In genomic region chr4:25941441-25941840, GRCh38 we compare ENCODE assay signal across 20 cellular contexts. TPM values are rescaled to one million over a fixed set of nuclear protein-coding genes. Genes with fewer than 3 reads are reported as not detected.
A peak's percentile ranks its signal among the peaks of the same experiment; 100 is the strongest.
DNase-seq lines count a peak whose midpoint lies in the region; ATAC-seq and TF ChIP-seq lines count a peak whose summit lies in the region.
"Had no signal": no experiment of that assay in that cellular context is flagged by ENCODE, and none has a peak within 500 bp of the region (broad histone marks: within the 10 kb centered on the region; RNA-seq: fewer than 3 reads in every experiment).

No MANE protein-coding gene starts in this region.

- BruUV-seq in mammary epithelial cell (replicated peaks; lab: Mats Ljungman, UMichigan), result no TSS peak
- BruUV-seq in MCF 10A (replicated peaks; lab: Mats Ljungman, UMichigan), result no TSS peak
- BruUV-seq in IMR-90 (replicated peaks; lab: Mats Ljungman, UMichigan), result no TSS peak

- peaks cover 6% of the 10 kb centered on the region for H3K27me3 Mint-ChIP-seq in MCF 10A (ENCODE audit: insufficient read depth, unreplicated experiment)

- H3K9ac ChIP-seq in mammary epithelial cell (ENCODE audit: insufficient read depth, low read length) (no peak overlapping the region), IMR-90 (ENCODE audit: low read depth, low read length) (no peak overlapping the region)
- H3K9ac ChIP-seq: BLaER1, GM23248 had no signal

- H3K9me3 ChIP-seq in mammary epithelial cell (replicated peaks; ENCODE audit: insufficient read depth, low read length) (no peaks in the 10 kb centered on the region), IMR-90 (ENCODE audit: control insufficient read depth, insufficient read depth, low read length) (no peaks in the 10 kb centered on the region; the same call in 1 of the 2 replicates), sigmoid colon (peaks cover 0 to 2% (median 0%) of the 10 kb centered on the region in 4 donors)

- WGBS in mammary epithelial cell (ENCODE audit: low coverage, missing lambda C conversion rate), result 83% methylated on average over 1 of the region's 1 CpG
- no CpG with 5 or more reads among the region's 1 CpG for WGBS in IMR-90 (ENCODE audit: extremely low coverage in 2 of 2, insufficient read length in 1 of 2), 2 experiments
- WGBS in sigmoid colon, 2 donors, result 85 to 97% methylated on average over 1 of the region's 1 CpG

- no peak overlapping the region for H3K18ac ChIP-seq in IMR-90 (ENCODE audit: low read depth, low read length)

- H3K23ac ChIP-seq in IMR-90 (ENCODE audit: low read depth, low read length), result no peak overlapping the region

- POLR2A ChIA-PET in MCF 10A (lab: Yijun Ruan, JAX), result no interaction called here
- POLR2A ChIA-PET in IMR-90 (lab: Charles Lee; ENCODE audit: unreplicated experiment), result no interaction called here

- no peak overlapping the region for H3K4ac ChIP-seq in IMR-90 (ENCODE audit: low read depth, low read length)

- H3K4me2 ChIP-seq in mammary epithelial cell (ENCODE audit: insufficient read depth, low read depth, low read length) (no peak overlapping the region), IMR-90 (ENCODE audit: low read depth, low read length) (no peak overlapping the region)
- H3K4me2 ChIP-seq: BLaER1 had no signal

- no peaks in the 10 kb centered on the region for H3K27me3 ChIP-seq in mammary epithelial cell (ENCODE audit: insufficient read depth, low read length)
- peaks cover 7% of the 10 kb centered on the region for H3K27me3 ChIP-seq in IMR-90 (ENCODE audit: control insufficient read depth, insufficient read depth, low read length)
- H3K27me3 ChIP-seq in sigmoid colon, result no peaks in the 10 kb centered on the region
- H3K27me3 ChIP-seq: BLaER1 had no signal

- DNase-seq in mammary epithelial cell (peak; percentile 57), MCF 10A (ENCODE audit: unreplicated experiment) (no peak), IMR-90 (peak; percentile 20), foreskin melanocyte (peak; percentile 86), sigmoid colon (no peak)
- DNase-seq: CD4-positive, CD25-positive, alpha-beta regulatory T cell; CD8-positive, alpha-beta T cell; DMS 273 treated with DMSO at 0.1 percent for 48 hours; DMS79; EL; GF-D8; GM23248; H9 had no signal

- H4K20me1 ChIP-seq in mammary epithelial cell (ENCODE audit: insufficient read depth, low read length) (no peaks in the 10 kb centered on the region), IMR-90 (ENCODE audit: insufficient read depth, low read length) (no peaks in the 10 kb centered on the region)
- H4K20me1 ChIP-seq: BLaER1 had no signal

- TF ChIP-seq RAD21 in IMR-90 (IDR thresholded peaks at IDR 0.05; ENCODE audit: low read length), result no peak

- no peak for TF ChIP-seq POLR2A in IMR-90 (IDR thresholded peaks at IDR 0.05; ENCODE audit: low read depth, low read length)
- TF ChIP-seq POLR2A in sigmoid colon (IDR thresholded peaks at IDR 0.05), result no peak

- H3K27ac ChIP-seq in mammary epithelial cell (ENCODE audit: insufficient read depth, low read depth, low read length), result no peak overlapping the region
- H3K27ac ChIP-seq in IMR-90 (ENCODE audit: insufficient read depth, low read length), result no peak overlapping the region
- no peak overlapping the region for H3K27ac ChIP-seq in sigmoid colon
- H3K27ac ChIP-seq: 22Rv1, BLaER1, C4-2B, GM23248 had no signal

- H3K9me1 ChIP-seq in IMR-90 (ENCODE audit: insufficient read depth, low read length), result no peaks in the 10 kb centered on the region

- H3K4me3 ChIP-seq in mammary epithelial cell (replicated peaks in 1 of 3; ENCODE audit: insufficient read depth in 1 of 3, low read depth in 2 of 3, low read length in 3 of 3), result no peak overlapping the region
- no peak overlapping the region for H3K4me3 ChIP-seq in IMR-90 (ENCODE audit: insufficient read depth, low read depth, low read length)
- H3K4me3 ChIP-seq in sigmoid colon, result no peak overlapping the region
- H3K4me3 ChIP-seq: BLaER1, GM23248 had no signal

- H3K9me3 Mint-ChIP-seq in MCF 10A (ENCODE audit: unreplicated experiment), result no peaks in the 10 kb centered on the region
- H3K9me3 Mint-ChIP-seq: CD8-positive, alpha-beta T cell had no signal

- H2BK20ac ChIP-seq in IMR-90 (ENCODE audit: low read depth, low read length), result no peak overlapping the region

- H3K4me3 Mint-ChIP-seq in MCF 10A (ENCODE audit: unreplicated experiment), result no peak overlapping the region
- H3K4me3 Mint-ChIP-seq: B cell; CD4-positive, CD25-positive, alpha-beta regulatory T cell; CD8-positive, alpha-beta T cell; H9 had no signal

- no peaks in the 10 kb centered on the region for H3K36me3 Mint-ChIP-seq in MCF 10A (ENCODE audit: insufficient read depth, unreplicated experiment)
- H3K36me3 Mint-ChIP-seq: CD4-positive, CD25-positive, alpha-beta regulatory T cell; CD8-positive, alpha-beta T cell had no signal

- H3K36me3 ChIP-seq in mammary epithelial cell (ENCODE audit: insufficient read depth, low read length), result no peaks in the 10 kb centered on the region
- H3K36me3 ChIP-seq in IMR-90 (ENCODE audit: control insufficient read depth, insufficient read depth, low read length), result no peaks in the 10 kb centered on the region
- no peaks in the 10 kb centered on the region for H3K36me3 ChIP-seq in sigmoid colon
- H3K36me3 ChIP-seq: BLaER1 had no signal

- H2AFZ ChIP-seq in mammary epithelial cell (ENCODE audit: low read depth, low read length), result no peak overlapping the region
- no peak overlapping the region for H2AFZ ChIP-seq in IMR-90 (replicated peaks; ENCODE audit: low read length, poor library complexity)
- H2AFZ ChIP-seq: GM23248 had no signal

- no peak overlapping the region for H2BK120ac ChIP-seq in IMR-90 (ENCODE audit: low read depth, low read length)

- no peak overlapping the region for H2AK5ac ChIP-seq in IMR-90 (ENCODE audit: low read depth, low read length)

- dilution Hi-C loops in mammary epithelial cell (cut with HindIII; ENCODE audit: low sequenced_read_pairs) (no loop called here), IMR-90 (cut with HindIII; ENCODE audit: low sequenced_read_pairs, unreplicated experiment) (no loop called here)

- H2BK5ac ChIP-seq in IMR-90 (ENCODE audit: low read depth, low read length, poor library complexity, severe bottlenecking), result no peak overlapping the region

- CTCF ChIA-PET in mammary epithelial cell (lab: Charles Lee; ENCODE audit: low non-redundant PET) (no interaction called here), MCF 10A (lab: Yijun Ruan, JAX) (interaction anchor here (1.9 kb wide), 1 partner anchor 12 kb away, joined by 11 read pairs; no protein-coding TSS in a partner anchor), IMR-90 (lab: Yijun Ruan, JAX) (interaction anchor here (0.7 kb wide), 1 partner anchor 1265 kb away, joined by 3 read pairs; no protein-coding TSS in a partner anchor)

- no peaks in the 10 kb centered on the region for H3K79me2 ChIP-seq in mammary epithelial cell (ENCODE audit: insufficient read depth, low read length)

- H4K91ac ChIP-seq in IMR-90 (ENCODE audit: insufficient read depth, low read depth, low read length), result no peak overlapping the region

- H4K8ac ChIP-seq in IMR-90 (ENCODE audit: low read depth in 2 of 2, low read length in 2 of 2), result no peak overlapping the region

- no peak overlapping the region for H2AK9ac ChIP-seq in IMR-90 (replicated peaks; ENCODE audit: low read depth, low read length, poor library complexity)

- no peaks in the 10 kb centered on the region for H3K4me1 ChIP-seq in mammary epithelial cell (ENCODE audit: insufficient read depth, low read length)
- H3K4me1 ChIP-seq in IMR-90 (ENCODE audit: control insufficient read depth, insufficient read depth, low read length), result peaks cover 8% of the 10 kb centered on the region
- no peaks in the 10 kb centered on the region for H3K4me1 ChIP-seq in sigmoid colon
- H3K4me1 ChIP-seq: BLaER1 had no signal

- no peaks in the 10 kb centered on the region for H3K79me1 ChIP-seq in IMR-90 (ENCODE audit: low read depth in 1 of 2, low read length in 2 of 2)

- no peak overlapping the region for H2BK15ac ChIP-seq in IMR-90 (ENCODE audit: low read depth, low read length)

- H3K14ac ChIP-seq in IMR-90 (replicated peaks; ENCODE audit: low read depth, low read length), result no peak overlapping the region

- H4K5ac ChIP-seq in IMR-90 (ENCODE audit: low read depth, low read length), result no peak overlapping the region

- in situ Hi-C loops in mammary epithelial cell (cut with MboI; ENCODE audit: low sequenced_read_pairs in 2 of 2) (no loop called here), IMR-90 (cut with MboI; ENCODE audit: low sequenced_read_pairs) (no loop called here)

- intact Hi-C loops in mammary epithelial cell (cut with micrococcal nuclease), result no loop called here
- intact Hi-C loops in MCF 10A (cut with micrococcal nuclease), result no loop called here
- intact Hi-C loops in IMR-90 (cut with micrococcal nuclease), result no loop called here
- intact Hi-C loops in sigmoid colon (cut with DNase I), result no loop called here

- no peak overlapping the region for H3K56ac ChIP-seq in IMR-90 (ENCODE audit: extremely low read depth, insufficient read depth, low read length)

- TF ChIP-seq CTCF in mammary epithelial cell (conservative IDR thresholded peaks at IDR 0.05 in 1 of 2, IDR thresholded peaks at IDR 0.05 in 1 of 2; ENCODE audit: extremely low read depth in 1 of 2, insufficient read depth in 1 of 2, low read depth in 1 of 2, low read length in 2 of 2) (no peak), MCF 10A (IDR thresholded peaks at IDR 0.05; ENCODE audit: unreplicated experiment) (no peak), IMR-90 (conservative IDR thresholded peaks at IDR 0.05; ENCODE audit: low read depth, low read length) (no peak), sigmoid colon (IDR thresholded peaks at IDR 0.05) (no peak)

- no peak for TF ChIP-seq EP300 in sigmoid colon (IDR thresholded peaks at IDR 0.05)

- H3K4me1 Mint-ChIP-seq in MCF 10A (ENCODE audit: insufficient read depth, unreplicated experiment), result no peaks in the 10 kb centered on the region

- no peak overlapping the region for H3K27ac Mint-ChIP-seq in MCF 10A (ENCODE audit: low read depth, unreplicated experiment)
- H3K27ac Mint-ChIP-seq: B cell; CD4-positive, CD25-positive, alpha-beta regulatory T cell; CD8-positive, alpha-beta T cell had no signal

- no peak for ATAC-seq in IMR-90 (ENCODE audit: low read depth)
- no peak for ATAC-seq in GM21515 (IDR thresholded peaks at IDR 0.05; ENCODE audit: unreplicated experiment)
- ATAC-seq in GM18909 (IDR thresholded peaks at IDR 0.05; ENCODE audit: poor library complexity, unreplicated experiment), result no peak
- ATAC-seq: CD8-positive, alpha-beta T cell; HCT116 had no signal

TF ChIP-seq in IMR-90, 13 proteins besides CTCF, POLR2A, EP300 and RAD21 (continues in another document):
- TF ChIP-seq CHD1 (IDR thresholded peaks at IDR 0.05; ENCODE audit: low read depth, low read length) (no peak), RFX5 (IDR thresholded peaks at IDR 0.05; ENCODE audit: low read depth, low read length) (no peak), BHLHE40 (IDR thresholded peaks at IDR 0.05; ENCODE audit: low read depth, low read length) (no peak)

RNA-seq across cellular contexts. Expression of gene SMIM20, which starts 27.4 kb away (rescaled TPM):
- total RNA-seq in mammary epithelial cell (10 to 100 TPM; 17.3 to 19.7 TPM), MCF 10A (2022) (38.2 and 45.1 TPM in 2 replicates), IMR-90 (2012; rRNA removed) (13.6 and 24.4 TPM in 2 replicates), sigmoid colon (10 to 100 TPM; 33.8 to 46.7 (median 40.8) TPM)
- polyA plus RNA-seq in mammary epithelial cell (12.8 TPM), IMR-90 (2012; rRNA removed) (20.5 and 23.1 TPM in 2 replicates), sigmoid colon (10 to 100 TPM; 44.8 to 99.1 (median 94.8) TPM)
- polyA minus RNA-seq in mammary epithelial cell, result not detected
- 6.7 and 13.7 TPM in 2 replicates for polyA plus RNA-seq in IMR-90 (2012; cell fraction: cytosol; rRNA removed)
- polyA plus RNA-seq in IMR-90 (2012; cell fraction: nucleus; rRNA removed; ENCODE audit: low replicate concordance), result 2.5 and 9.9 TPM in 2 replicates

Comparison
In these comparisons a context has a peak if more than half of its experiments do, and no peak if none do; other contexts are left out.
1. DNase-seq: peak in mammary epithelial cell (single experiment), IMR-90 (single experiment) and foreskin melanocyte (single experiment); none in MCF 10A (single experiment) and sigmoid colon (single experiment).